15 cellular contexts compared by ENCODE assay signal in the genomic region with DNA sequence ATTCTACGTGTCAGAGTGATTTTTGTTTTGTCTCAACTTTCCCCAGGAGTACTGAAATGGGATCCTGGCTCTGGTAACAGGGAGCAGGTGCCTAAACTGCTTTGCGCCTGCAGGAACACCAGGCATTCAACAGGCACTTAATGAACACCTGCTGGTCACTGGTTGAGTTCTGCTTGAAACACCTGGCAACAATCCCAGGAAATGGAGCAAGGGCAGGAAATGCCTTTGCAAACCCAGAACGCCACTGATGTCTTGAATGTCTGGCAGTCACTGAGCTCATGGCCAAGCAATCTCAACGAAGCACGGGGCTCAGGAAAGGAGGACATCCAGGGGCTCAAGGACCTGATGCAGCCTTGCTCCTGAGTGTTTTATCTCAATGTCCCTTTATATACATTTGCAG.
DNase-seq lines count a peak whose midpoint lies in the region; FAIRE-seq and TF ChIP-seq lines count a peak whose summit lies in the region.
"Had no signal": no experiment of that assay in that cellular context is flagged by ENCODE, and none has a peak within 500 bp of the region (broad histone marks: within the 10 kb centered on the region; RNA-seq: fewer than 3 reads in every experiment).

No MANE protein-coding gene starts in this region.

- no peaks in the 10 kb centered on the region; a peak in 1 of 7 replicates for H3K27me3 ChIP-seq in H1 (replicated peaks in 1 of 4; ENCODE audit: control insufficient read depth in 3 of 4, extremely low read depth in 1 of 4, insufficient read depth in 3 of 4, low read length in 3 of 4)
- H3K27me3 ChIP-seq: colonic mucosa, SJCRH30, tibial artery had no signal

- no peaks in the 10 kb centered on the region for H3K36me3 ChIP-seq in H1 (ENCODE audit: control insufficient read depth in 2 of 4, insufficient read depth in 4 of 4, low read length in 3 of 4)
- H3K36me3 ChIP-seq: colonic mucosa, HAP-1, SJCRH30, tibial artery had no signal

- no peak overlapping the region for H3K4me2 ChIP-seq in H1 (ENCODE audit: insufficient read depth in 1 of 2, low read depth in 2 of 2, low read length in 2 of 2)

- no peak overlapping the region for H2BK20ac ChIP-seq in H1 (ENCODE audit: low read length)

- H3K56ac ChIP-seq in H1 (replicated peaks; ENCODE audit: insufficient read length, low read depth, low read length) = no peak overlapping the region

- no peak overlapping the region for H2BK120ac ChIP-seq in H1 (replicated peaks; ENCODE audit: low read depth, low read length)

- no peak overlapping the region for H2BK15ac ChIP-seq in H1 (ENCODE audit: low read length)

- POLR2A ChIA-PET in H1 (lab: Charles Lee; ENCODE audit: partially characterized antibody) = no interaction called here

- TF ChIP-seq EP300 in H1 (IDR thresholded peaks at IDR 0.05; ENCODE audit: borderline replicate concordance in 1 of 2, low read depth in 2 of 2, low read length in 2 of 2) = no peak

- H2BK5ac ChIP-seq in H1 (ENCODE audit: low read depth, low read length) = no peak overlapping the region

- no peak overlapping the region for H4K91ac ChIP-seq in H1 (replicated peaks; ENCODE audit: insufficient read length, low read length)

- H4K5ac ChIP-seq in H1 (ENCODE audit: insufficient read length, low read depth, low read length) = no peak overlapping the region

- H3K23ac ChIP-seq in H1 (ENCODE audit: insufficient read length) = no peak overlapping the region

- DNase-seq in DMS153 (lab: John Stamatoyannopoulos, UW) (peak; percentile 92), LNCaP clone FGC (ENCODE audit: low read depth) (peak; percentile 48), NCI-H345 treated with DMSO at 0.1 percent for 48 hours (lab: John Stamatoyannopoulos, UW; ENCODE audit: unreplicated experiment) (peak; percentile 93), H1 (ENCODE audit: low read depth in 1 of 2, low spot score in 2 of 2) (no peak), NCI-H446 treated with DMSO at 0.1 percent for 48 hours (lab: John Stamatoyannopoulos, UW) (no peak), activated gamma-delta T cell treated with Interleukin-2 at 50 U/mL for 16 hours (no peak)
- no peak for DNase-seq in activated effector memory CD4-positive, alpha-beta T cell treated with Interleukin-2 at 50 U/mL for 16 hours
- DNase-seq in stimulated activated naive CD4-positive, alpha-beta T cell (lab: John Stamatoyannopoulos, UW) = no peak
- DNase-seq: activated CD4-positive, alpha-beta memory T cell treated with anti-CD3 and anti-CD28 coated beads, Interleukin-2, amount 10 ng/mL, durations not matched to agents 7 days and 5 days; colonic mucosa; MV-4-11; SJCRH30; stimulated activated CD4-positive, alpha-beta T cell treated with anti-CD3 and anti-CD28 coated beads, Interleukin-4, amount 100 ng/mL, for 24 hours; tibial artery had no signal

- no peak for TF ChIP-seq POLR2A in H1 (IDR thresholded peaks at IDR 0.05; ENCODE audit: control extremely low read depth in 1 of 2, low read depth in 2 of 2, low read length in 2 of 2)

- no peak overlapping the region for H3K14ac ChIP-seq in H1 (ENCODE audit: insufficient read length)

- CTCF ChIA-PET in H1 (lab: Charles Lee; ENCODE audit: partially characterized antibody) = interaction anchor here (0.8 to 1.5 kb wide), 2 partner anchors 13 to 52 kb away, joined by 3 to 4 read pairs; no protein-coding TSS in a partner anchor

- no peak overlapping the region for H3K27ac ChIP-seq in H1 (ENCODE audit: low read depth, low read length)
- H3K27ac ChIP-seq: colonic mucosa, SJCRH30, tibial artery had no signal

- H2AK5ac ChIP-seq in H1 (ENCODE audit: low read depth, low read length) = no peak overlapping the region

- H3K4me1 ChIP-seq in H1 (replicated peaks in 1 of 4; ENCODE audit: control insufficient read depth in 3 of 4, insufficient read depth in 4 of 4, low read length in 3 of 4) = peaks cover 0 to 6% (median 3%) of the 10 kb centered on the region in 4 experiments; a peak in 4 of 7 replicates
- H3K4me1 ChIP-seq: colonic mucosa, HAP-1, SJCRH30, tibial artery had no signal

- H3K23me2 ChIP-seq in H1 (ENCODE audit: low read depth, low read length) = no peaks in the 10 kb centered on the region

- H4K8ac ChIP-seq in H1 (ENCODE audit: extremely low read depth, insufficient read depth, low read length) = no peak overlapping the region

- H3K4me3 ChIP-seq in LNCaP clone FGC (ENCODE audit: low read depth, low read length) (no peak overlapping the region), H1 (ENCODE audit: extremely low read depth in 1 of 4, insufficient read depth in 2 of 4, low read depth in 3 of 4, low read length in 4 of 4) (no peak overlapping the region)
- H3K4me3 ChIP-seq: colonic mucosa, HAP-1, SJCRH30, tibial artery had no signal

- no peaks in the 10 kb centered on the region for H3K79me2 ChIP-seq in H1 (ENCODE audit: control insufficient read depth in 1 of 2, insufficient read depth in 2 of 2, low read length in 2 of 2)

- H3K9ac ChIP-seq in H1 (replicated peaks in 1 of 4; ENCODE audit: extremely low read depth in 1 of 4, low read depth in 3 of 4, low read length in 3 of 4) = no peak overlapping the region

- no peak overlapping the region for H2BK12ac ChIP-seq in H1 (ENCODE audit: low read depth, low read length)

- no peak overlapping the region for H3K18ac ChIP-seq in H1 (ENCODE audit: extremely low read depth, low read length)

- no peaks in the 10 kb centered on the region for H4K20me1 ChIP-seq in H1 (replicated peaks in 1 of 2; ENCODE audit: control insufficient read depth in 1 of 2, insufficient read depth in 2 of 2, low read length in 2 of 2)

- H3K9me3 ChIP-seq in H1 (ENCODE audit: insufficient read depth in 2 of 2, low read depth in 1 of 2, low read length in 1 of 2) = peaks cover 2 to 5% of the 10 kb centered on the region in 2 experiments; a peak in 2 of 4 replicates
- H3K9me3 ChIP-seq: colonic mucosa, HAP-1, SJCRH30, tibial artery had no signal

- H3K79me1 ChIP-seq in H1 (ENCODE audit: low read depth, low read length) = no peaks in the 10 kb centered on the region

- no peak overlapping the region for H3K4ac ChIP-seq in H1 (replicated peaks; ENCODE audit: insufficient read length, low read depth, low read length)

- no peak overlapping the region for H2AFZ ChIP-seq in H1 (ENCODE audit: low read length)

- WGBS in H1 (ENCODE audit: extremely low coverage in 1 of 2, insufficient coverage in 1 of 2, insufficient read length in 1 of 2, insufficient replicate concordance in 2 of 2, low coverage in 1 of 2, low lambda C conversion rate in 2 of 2, missing lambda C conversion rate in 1 of 2), 2 experiments = 79% methylated on average over 5 of the region's 5 CpGs; no CpG with 5 or more reads in 1 of the 2 experiments

- TF ChIP-seq RAD21 in H1 (IDR thresholded peaks at IDR 0.05 in 1 of 2, conservative IDR thresholded peaks at IDR 0.05 in 1 of 2; ENCODE audit: low read depth in 2 of 2, low read length in 2 of 2) = no peak

- TF ChIP-seq CTCF in LNCaP clone FGC (IDR thresholded peaks at IDR 0.05; ENCODE audit: control insufficient read depth, extremely low read depth, insufficient read depth) (no peak), H1 (IDR thresholded peaks at IDR 0.05; ENCODE audit: control extremely low read depth in 1 of 3, insufficient read depth in 1 of 3, low read depth in 1 of 3, low read length in 3 of 3) (no peak)

- FAIRE-seq in H1 (lab: Jason Lieb, UNC) = peak; percentile 58

TF ChIP-seq in H1, 55 proteins besides CTCF, POLR2A, EP300 and RAD21 (continues in another document):
- TF ChIP-seq E2F6 (IDR thresholded peaks at IDR 0.05) = no peak
- no peak for TF ChIP-seq SRF (IDR thresholded peaks at IDR 0.05; ENCODE audit: low read depth, low read length)
- TF ChIP-seq KDM5A (IDR thresholded peaks at IDR 0.05; ENCODE audit: low read length) = no peak
- no peak for TF ChIP-seq RXRA (IDR thresholded peaks at IDR 0.05; ENCODE audit: insufficient read depth, low read depth, low read length)
- TF ChIP-seq SUZ12 (IDR thresholded peaks at IDR 0.05; ENCODE audit: low read length) = no peak
- no peak for TF ChIP-seq BCL11A (IDR thresholded peaks at IDR 0.05; ENCODE audit: low read depth in 2 of 2, low read length in 2 of 2)
- TF ChIP-seq TBP (IDR thresholded peaks at IDR 0.05; ENCODE audit: low read depth, low read length) = no peak

Comparison
In these comparisons a context has a peak if more than half of its experiments do, and no peak if none do; other contexts are left out.
1. DNase-seq: peak in DMS153 (single experiment), LNCaP clone FGC (single experiment) and NCI-H345 treated with DMSO at 0.1 percent for 48 hours (single experiment); none in H1 (0 of 2), activated effector memory CD4-positive, alpha-beta T cell treated with Interleukin-2 at 50 U/mL for 16 hours (single experiment), NCI-H446 treated with DMSO at 0.1 percent for 48 hours (single experiment), activated gamma-delta T cell treated with Interleukin-2 at 50 U/mL for 16 hours (single experiment) and stimulated activated naive CD4-positive, alpha-beta T cell (0 of 6).